Comparison of ENCODE assay signal across 8 cellular contexts in genomic region chr11:66113132-66113856, GRCh38. TPM values are rescaled to one million over a fixed set of nuclear protein-coding genes. Genes with fewer than 3 reads are reported as not detected.
DNase-seq lines count a peak whose midpoint lies in the region; ATAC-seq and TF ChIP-seq lines count a peak whose summit lies in the region.

No MANE protein-coding gene starts in this region.

- WGBS in stomach, 5 donors = 29 to 45% (median 32%) methylated on average over 4 of the region's 4 CpGs

- TF ChIP-seq POLR2A in stomach (IDR thresholded peaks at IDR 0.05) = no peak

- ATAC-seq in GM18502 (IDR thresholded peaks at IDR 0.05; ENCODE audit: poor library complexity, unreplicated experiment) = no peak

- TF ChIP-seq EP300 in stomach (IDR thresholded peaks at IDR 0.05) = no peak

- TF ChIP-seq CTCF in choroid plexus epithelial cell (conservative IDR thresholded peaks at IDR 0.05; ENCODE audit: low read depth, low read length) (no peak), stomach (IDR thresholded peaks at IDR 0.05) (no peak)

- no peaks in the 10 kb centered on the region for H3K9me3 ChIP-seq in stomach

- no peaks in the 10 kb centered on the region for H3K36me3 ChIP-seq in stomach

- DNase-seq in NCI-H2196 (lab: John Stamatoyannopoulos, UW; ENCODE audit: unreplicated experiment) (peak; percentile 15), NCI-H2196 treated with DMSO at 0.1 percent for 48 hours (lab: John Stamatoyannopoulos, UW; ENCODE audit: unreplicated experiment) (no peak), NCI-H460 (ENCODE audit: extremely low read depth, low read depth) (peak; percentile 46), choroid plexus epithelial cell (ENCODE audit: low read depth) (peak; percentile 91), renal cortical epithelial cell (ENCODE audit: low read depth) (peak; percentile 92), NCI-H1930 (lab: John Stamatoyannopoulos, UW) (no peak), stomach (no peak)

- peak overlapping the region in 2 of 5 donors; percentile 31 to 64 for H3K27ac ChIP-seq in stomach

- H3K4me1 ChIP-seq in stomach = peaks cover 32 to 91% (median 61%) of the 10 kb centered on the region in 4 donors

- intact Hi-C loops in stomach (cut with DNase I; ENCODE audit: low total_unique reads) = no loop called here

- H3K27me3 ChIP-seq in stomach = no peaks in the 10 kb centered on the region

- H3K4me3 ChIP-seq in choroid plexus epithelial cell (ENCODE audit: low read depth, low read length) = no peak overlapping the region
- no peak overlapping the region for H3K4me3 ChIP-seq in stomach

RNA-seq across cellular contexts. Expression of gene PACS1, which starts 43.2 kb away (rescaled TPM):
- total RNA-seq in NCI-H460 (2014; rRNA removed; shearing (Covaris generic)) = 10.3 and 13.9 TPM in 2 replicates
- polyA plus RNA-seq in NCI-H460 (2014; cell fraction: nucleus; rRNA removed) = 6.6 and 17.7 TPM in 2 replicates
- total RNA-seq in renal cortical epithelial cell (19.4 and 61.2 TPM in 2 replicates), stomach (100 to 1,000 TPM in 2 of 5 donors, 10 to 100 TPM in 3; 47.0 to 269 (median 57.4) TPM)
- polyA plus RNA-seq in stomach = 10 to 100 TPM; 14.7 to 24.3 (median 18.2) TPM

Comparison
In these comparisons a context has a peak if more than half of its experiments do, and no peak if none do; other contexts are left out.
1. DNase-seq: peak in NCI-H2196 (single experiment), NCI-H460 (single experiment), choroid plexus epithelial cell (single experiment) and renal cortical epithelial cell (single experiment); none in NCI-H2196 treated with DMSO at 0.1 percent for 48 hours (single experiment), NCI-H1930 (0 of 2) and stomach (single experiment).